In genomic region chr1:22053018-22053860, GRCh38 we compare ENCODE assay signal across 8 cellular contexts. TPM values are rescaled to one million over a fixed set of nuclear protein-coding genes. Genes with fewer than 3 reads are reported as not detected.
A peak's percentile ranks its signal among the peaks of the same experiment; 100 is the strongest.
DNase-seq lines count a peak whose midpoint lies in the region; ATAC-seq and TF ChIP-seq lines count a peak whose summit lies in the region.

No MANE protein-coding gene starts in this region.

- 1 to 2% methylated on average over 33 to 37 of the region's 70 CpGs for WGBS in lower leg skin, 2 donors

- peak overlapping the region; percentile 99 for H3K27ac ChIP-seq in duodenal mucosa (ENCODE audit: low read depth, low read length)

- H3K4me1 ChIP-seq in duodenal mucosa (ENCODE audit: control insufficient read depth in 1 of 2, insufficient read depth in 2 of 2, low read length in 2 of 2), result peaks cover 30 to 35% of the 10 kb centered on the region in 2 donors

- TF ChIP-seq POLR2A in lower leg skin (IDR thresholded peaks at IDR 0.05), result no peak

- no peak for TF ChIP-seq CTCF in lower leg skin (IDR thresholded peaks at IDR 0.05)

- peak; percentile 31 for ATAC-seq in HG02970 (IDR thresholded peaks at IDR 0.05; ENCODE audit: low FRiP score, unreplicated experiment)

- peak; percentile 45 for DNase-seq in NK-92 treated with Interleukin-12 subunit alpha and Interleukin-12 subunit beta, amount 100 ng/mL, for 24 hours (lab: John Stamatoyannopoulos, UW)
- DNase-seq in NK-92 (lab: John Stamatoyannopoulos, UW; ENCODE audit: unreplicated experiment) (no peak), NCI-H2227 (lab: John Stamatoyannopoulos, UW; ENCODE audit: unreplicated experiment) (peak; percentile 87), lower leg skin (ENCODE audit: low spot score in 2 of 2) (peak in 1 of 2 donors; percentile 91)
- peak; percentile 50 for DNase-seq in activated CD4-positive, alpha-beta T cell treated with anti-CD3 and anti-CD28 coated beads, Interleukin-2, amount 50 U/mL, for 1 hour
- DNase-seq in stimulated activated CD4-positive, alpha-beta T cell treated with anti-CD3 and anti-CD28 coated beads, TNF-alpha, amount 100 ng/mL, for 24 hours (ENCODE audit: low read depth in 3 of 3), result peak in 2 of 3 experiments; percentile 12 to 34

- H3K9me3 ChIP-seq in duodenal mucosa (ENCODE audit: control insufficient read depth in 1 of 2, low read length in 2 of 2), result no peaks in the 10 kb centered on the region

- intact Hi-C loops in lower leg skin (cut with DNase I; ENCODE audit: low total_unique reads), result loop anchor here (5.0 kb wide), 1 partner anchor 964 kb away; the partner anchor contains the start of genes KDM1A and TEX46

- H3K4me3 ChIP-seq in duodenal mucosa (ENCODE audit: low read depth in 1 of 2, low read length in 2 of 2) (peak overlapping the region; percentile 84 to 92), lower leg skin (ENCODE audit: low read depth, poor library complexity, severe bottlenecking) (peak overlapping the region; percentile 100)

- H3K9ac ChIP-seq in duodenal mucosa (ENCODE audit: low read depth in 1 of 2, low read length in 2 of 2), result peak overlapping the region; percentile 67 to 75

- peaks cover 0 to 6% of the 10 kb centered on the region in 2 donors for H3K36me3 ChIP-seq in duodenal mucosa (ENCODE audit: control insufficient read depth in 1 of 2, insufficient read depth in 2 of 2, low read length in 2 of 2)

- no peaks in the 10 kb centered on the region for H3K27me3 ChIP-seq in duodenal mucosa (ENCODE audit: control insufficient read depth in 1 of 2, insufficient read depth in 2 of 2, low read length in 2 of 2)

RNA-seq across cellular contexts. Expression of gene CDC42, which starts 0.7 kb away (rescaled TPM):
- 100 to 1,000 TPM; 162 to 226 (median 203) TPM for total RNA-seq in lower leg skin

RNA-seq across cellular contexts. Expression of gene CELA3A, which starts 51.8 kb away (rescaled TPM):
- total RNA-seq in lower leg skin, result not detected
